Comparison of ENCODE assay signal across 1 cellular context in genomic region chrX:49999048-49999447, GRCh38.
TF ChIP-seq lines count a peak whose summit lies in the region.

No MANE protein-coding gene starts in this region.

TF ChIP-seq in GM23338, 12 proteins besides CTCF, POLR2A, EP300 and RAD21:
- no peak for TF ChIP-seq CREB1 (CRISPR knock-in tag; IDR thresholded peaks at IDR 0.05; ENCODE audit: low read depth)
- TF ChIP-seq JUNB (IDR thresholded peaks at IDR 0.05; ENCODE audit: unreplicated experiment), result no peak
- TF ChIP-seq, protein P1, sequence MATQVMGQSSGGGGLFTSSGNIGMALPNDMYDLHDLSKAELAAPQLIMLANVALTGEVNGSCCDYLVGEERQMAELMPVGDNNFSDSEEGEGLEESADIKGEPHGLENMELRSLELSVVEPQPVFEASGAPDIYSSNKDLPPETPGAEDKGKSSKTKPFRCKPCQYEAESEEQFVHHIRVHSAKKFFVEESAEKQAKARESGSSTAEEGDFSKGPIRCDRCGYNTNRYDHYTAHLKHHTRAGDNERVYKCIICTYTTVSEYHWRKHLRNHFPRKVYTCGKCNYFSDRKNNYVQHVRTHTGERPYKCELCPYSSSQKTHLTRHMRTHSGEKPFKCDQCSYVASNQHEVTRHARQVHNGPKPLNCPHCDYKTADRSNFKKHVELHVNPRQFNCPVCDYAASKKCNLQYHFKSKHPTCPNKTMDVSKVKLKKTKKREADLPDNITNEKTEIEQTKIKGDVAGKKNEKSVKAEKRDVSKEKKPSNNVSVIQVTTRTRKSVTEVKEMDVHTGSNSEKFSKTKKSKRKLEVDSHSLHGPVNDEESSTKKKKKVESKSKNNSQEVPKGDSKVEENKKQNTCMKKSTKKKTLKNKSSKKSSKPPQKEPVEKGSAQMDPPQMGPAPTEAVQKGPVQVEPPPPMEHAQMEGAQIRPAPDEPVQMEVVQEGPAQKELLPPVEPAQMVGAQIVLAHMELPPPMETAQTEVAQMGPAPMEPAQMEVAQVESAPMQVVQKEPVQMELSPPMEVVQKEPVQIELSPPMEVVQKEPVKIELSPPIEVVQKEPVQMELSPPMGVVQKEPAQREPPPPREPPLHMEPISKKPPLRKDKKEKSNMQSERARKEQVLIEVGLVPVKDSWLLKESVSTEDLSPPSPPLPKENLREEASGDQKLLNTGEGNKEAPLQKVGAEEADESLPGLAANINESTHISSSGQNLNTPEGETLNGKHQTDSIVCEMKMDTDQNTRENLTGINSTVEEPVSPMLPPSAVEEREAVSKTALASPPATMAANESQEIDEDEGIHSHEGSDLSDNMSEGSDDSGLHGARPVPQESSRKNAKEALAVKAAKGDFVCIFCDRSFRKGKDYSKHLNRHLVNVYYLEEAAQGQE (IDR thresholded peaks at IDR 0.05; ENCODE audit: unreplicated experiment), result no peak
- TF ChIP-seq ZNF331 (CRISPR knock-in tag; IDR thresholded peaks at IDR 0.05; ENCODE audit: low read depth), result no peak
- no peak for TF ChIP-seq ETS1 (IDR thresholded peaks at IDR 0.05)
- TF ChIP-seq STAT1 (IDR thresholded peaks at IDR 0.05; ENCODE audit: unreplicated experiment), result no peak
- TF ChIP-seq POLR2AphosphoS5 (IDR thresholded peaks at IDR 0.05; ENCODE audit: low read depth), result no peak
- TF ChIP-seq, protein P2, sequence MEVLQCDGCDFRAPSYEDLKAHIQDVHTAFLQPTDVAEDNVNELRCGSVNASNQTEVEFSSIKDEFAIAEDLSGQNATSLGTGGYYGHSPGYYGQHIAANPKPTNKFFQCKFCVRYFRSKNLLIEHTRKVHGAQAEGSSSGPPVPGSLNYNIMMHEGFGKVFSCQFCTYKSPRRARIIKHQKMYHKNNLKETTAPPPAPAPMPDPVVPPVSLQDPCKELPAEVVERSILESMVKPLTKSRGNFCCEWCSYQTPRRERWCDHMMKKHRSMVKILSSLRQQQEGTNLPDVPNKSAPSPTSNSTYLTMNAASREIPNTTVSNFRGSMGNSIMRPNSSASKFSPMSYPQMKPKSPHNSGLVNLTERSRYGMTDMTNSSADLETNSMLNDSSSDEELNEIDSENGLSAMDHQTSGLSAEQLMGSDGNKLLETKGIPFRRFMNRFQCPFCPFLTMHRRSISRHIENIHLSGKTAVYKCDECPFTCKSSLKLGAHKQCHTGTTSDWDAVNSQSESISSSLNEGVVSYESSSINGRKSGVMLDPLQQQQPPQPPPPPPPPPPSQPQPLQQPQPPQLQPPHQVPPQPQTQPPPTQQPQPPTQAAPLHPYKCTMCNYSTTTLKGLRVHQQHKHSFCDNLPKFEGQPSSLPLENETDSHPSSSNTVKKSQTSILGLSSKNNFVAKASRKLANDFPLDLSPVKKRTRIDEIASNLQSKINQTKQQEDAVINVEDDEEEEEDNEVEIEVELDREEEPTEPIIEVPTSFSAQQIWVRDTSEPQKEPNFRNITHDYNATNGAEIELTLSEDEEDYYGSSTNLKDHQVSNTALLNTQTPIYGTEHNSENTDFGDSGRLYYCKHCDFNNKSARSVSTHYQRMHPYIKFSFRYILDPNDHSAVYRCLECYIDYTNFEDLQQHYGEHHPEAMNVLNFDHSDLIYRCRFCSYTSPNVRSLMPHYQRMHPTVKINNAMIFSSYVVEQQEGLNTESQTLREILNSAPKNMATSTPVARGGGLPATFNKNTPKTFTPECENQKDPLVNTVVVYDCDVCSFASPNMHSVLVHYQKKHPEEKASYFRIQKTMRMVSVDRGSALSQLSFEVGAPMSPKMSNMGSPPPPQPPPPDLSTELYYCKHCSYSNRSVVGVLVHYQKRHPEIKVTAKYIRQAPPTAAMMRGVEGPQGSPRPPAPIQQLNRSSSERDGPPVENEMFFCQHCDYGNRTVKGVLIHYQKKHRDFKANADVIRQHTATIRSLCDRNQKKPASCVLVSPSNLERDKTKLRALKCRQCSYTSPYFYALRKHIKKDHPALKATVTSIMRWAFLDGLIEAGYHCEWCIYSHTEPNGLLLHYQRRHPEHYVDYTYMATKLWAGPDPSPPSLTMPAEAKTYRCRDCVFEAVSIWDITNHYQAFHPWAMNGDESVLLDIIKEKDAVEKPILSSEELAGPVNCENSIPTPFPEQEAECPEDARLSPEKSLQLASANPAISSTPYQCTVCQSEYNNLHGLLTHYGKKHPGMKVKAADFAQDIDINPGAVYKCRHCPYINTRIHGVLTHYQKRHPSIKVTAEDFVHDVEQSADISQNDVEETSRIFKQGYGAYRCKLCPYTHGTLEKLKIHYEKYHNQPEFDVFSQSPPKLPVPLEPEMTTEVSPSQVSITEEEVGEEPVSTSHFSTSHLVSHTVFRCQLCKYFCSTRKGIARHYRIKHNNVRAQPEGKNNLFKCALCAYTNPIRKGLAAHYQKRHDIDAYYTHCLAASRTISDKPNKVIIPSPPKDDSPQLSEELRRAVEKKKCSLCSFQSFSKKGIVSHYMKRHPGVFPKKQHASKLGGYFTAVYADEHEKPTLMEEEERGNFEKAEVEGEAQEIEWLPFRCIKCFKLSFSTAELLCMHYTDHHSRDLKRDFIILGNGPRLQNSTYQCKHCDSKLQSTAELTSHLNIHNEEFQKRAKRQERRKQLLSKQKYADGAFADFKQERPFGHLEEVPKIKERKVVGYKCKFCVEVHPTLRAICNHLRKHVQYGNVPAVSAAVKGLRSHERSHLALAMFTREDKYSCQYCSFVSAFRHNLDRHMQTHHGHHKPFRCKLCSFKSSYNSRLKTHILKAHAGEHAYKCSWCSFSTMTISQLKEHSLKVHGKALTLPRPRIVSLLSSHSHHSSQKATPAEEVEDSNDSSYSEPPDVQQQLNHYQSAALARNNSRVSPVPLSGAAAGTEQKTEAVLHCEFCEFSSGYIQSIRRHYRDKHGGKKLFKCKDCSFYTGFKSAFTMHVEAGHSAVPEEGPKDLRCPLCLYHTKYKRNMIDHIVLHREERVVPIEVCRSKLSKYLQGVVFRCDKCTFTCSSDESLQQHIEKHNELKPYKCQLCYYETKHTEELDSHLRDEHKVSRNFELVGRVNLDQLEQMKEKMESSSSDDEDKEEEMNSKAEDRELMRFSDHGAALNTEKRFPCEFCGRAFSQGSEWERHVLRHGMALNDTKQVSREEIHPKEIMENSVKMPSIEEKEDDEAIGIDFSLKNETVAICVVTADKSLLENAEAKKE (CRISPR knock-in tag; IDR thresholded peaks at IDR 0.05), result no peak
- no peak for TF ChIP-seq ZNF114 (CRISPR knock-in tag; IDR thresholded peaks at IDR 0.05)
- no peak for TF ChIP-seq EZH2 (IDR thresholded peaks at IDR 0.05; ENCODE audit: low read depth, unreplicated experiment)
- TF ChIP-seq NANOG (IDR thresholded peaks at IDR 0.05; ENCODE audit: borderline replicate concordance), result no peak
- TF ChIP-seq EZH2phosphoT487 (IDR thresholded peaks at IDR 0.05; ENCODE audit: unreplicated experiment), result no peak
